ENCODE assay signal across 22 cellular contexts in genomic region chr1:41588334-41588875, GRCh38.
"Had no signal": no experiment of that assay in that cellular context is flagged by ENCODE, and none has a peak within 500 bp of the region (broad histone marks: within the 10 kb centered on the region; RNA-seq: fewer than 3 reads in every experiment).

No MANE protein-coding gene starts in this region.

- H3K27ac ChIP-seq: adrenal gland, Peyer's patch had no signal

- H3K27me3 ChIP-seq: adrenal gland, Peyer's patch had no signal

- H3K36me3 ChIP-seq: adrenal gland, Peyer's patch had no signal

- H3K27ac Mint-ChIP-seq: activated CD8-positive, alpha-beta T cell treated with anti-CD3 and anti-CD28 coated beads for 36 hours; activated naive CD8-positive, alpha-beta T cell treated with anti-CD3 and anti-CD28 coated beads, Interleukin-2, amount 10 ng/mL, durations not matched to agents 7 days and 5 days; T-helper 17 cell; WTC11 had no signal

- H3K4me3 ChIP-seq: adrenal gland, Peyer's patch had no signal

- ATAC-seq: activated CD8-positive, alpha-beta T cell treated with anti-CD3 and anti-CD28 coated beads for 36 hours; activated T-cell treated with anti-CD3 and anti-CD28 coated beads, Interleukin-2, amount 50 U/mL, for 4 hours; activated T-helper 17 cell treated with anti-CD3 and anti-CD28 coated beads, Interleukin-2, amount 50 U/mL, for 72 hours; T-helper 17 cell; WTC11 had no signal

- DNase-seq: activated CD4-positive, alpha-beta T cell treated with anti-CD3 and anti-CD28 coated beads, Interleukin-2, amount 10 ng/mL, durations not matched to agents 7 days and 5 days; activated CD4-positive, CD25-positive, alpha-beta regulatory T cell treated with anti-CD3 and anti-CD28 coated beads, Interleukin-2, amount 50 U/mL, for 72 hours; activated CD8-positive, alpha-beta T cell treated with anti-CD3 and anti-CD28 coated beads for 36 hours; activated gamma-delta T cell; activated naive CD4-positive, alpha-beta T cell treated with anti-CD3 and anti-CD28 coated beads, Interleukin-2, amount 50 U/mL, for 16 hours; activated naive CD8-positive, alpha-beta T cell treated with anti-CD3 and anti-CD28 coated beads, Interleukin-2, amount 10 ng/mL, durations not matched to agents 7 days and 5 days; activated T-cell treated with anti-CD3 and anti-CD28 coated beads, Interleukin-2, amount 50 U/mL, for 4 hours; adrenal gland; anterior cingulate cortex; Karpas-422; NCI-H1105 treated with DMSO at 0.1 percent for 48 hours; NCI-H1436 treated with DMSO at 0.1 percent for 48 hours; NCI-H187; NCI-H2081 treated with DMSO at 0.1 percent for 48 hours; NCI-H446; NCI-H524; Peyer's patch; SHP77 treated with DMSO at 0.1 percent for 48 hours; T-helper 17 cell; T-helper 9 cell had no signal

- H3K4me3 Mint-ChIP-seq: activated CD4-positive, alpha-beta T cell treated with anti-CD3 and anti-CD28 coated beads, Interleukin-2, amount 10 ng/mL, durations not matched to agents 7 days and 5 days; activated CD8-positive, alpha-beta T cell treated with anti-CD3 and anti-CD28 coated beads for 36 hours; activated naive CD8-positive, alpha-beta T cell treated with anti-CD3 and anti-CD28 coated beads, Interleukin-2, amount 10 ng/mL, durations not matched to agents 7 days and 5 days; activated T-cell treated with anti-CD3 and anti-CD28 coated beads, Interleukin-2, amount 50 U/mL, for 4 hours; activated T-helper 17 cell treated with anti-CD3 and anti-CD28 coated beads, Interleukin-2, amount 50 U/mL, for 72 hours; T-helper 17 cell; WTC11 had no signal

- H3K36me3 Mint-ChIP-seq: WTC11 had no signal

- H3K4me1 ChIP-seq: adrenal gland, Peyer's patch had no signal

- H3K4me1 Mint-ChIP-seq: activated CD4-positive, alpha-beta T cell treated with anti-CD3 and anti-CD28 coated beads, Interleukin-2, amount 10 ng/mL, durations not matched to agents 7 days and 5 days; activated naive CD8-positive, alpha-beta T cell treated with anti-CD3 and anti-CD28 coated beads, Interleukin-2, amount 10 ng/mL, durations not matched to agents 7 days and 5 days; WTC11 had no signal

- H3K9me3 ChIP-seq: adrenal gland, Peyer's patch had no signal

- H3K9me3 Mint-ChIP-seq: activated CD8-positive, alpha-beta T cell treated with anti-CD3 and anti-CD28 coated beads for 36 hours; activated naive CD8-positive, alpha-beta T cell treated with anti-CD3 and anti-CD28 coated beads, Interleukin-2, amount 10 ng/mL, durations not matched to agents 7 days and 5 days; activated T-cell treated with anti-CD3 and anti-CD28 coated beads, Interleukin-2, amount 50 U/mL, for 4 hours; activated T-helper 17 cell treated with anti-CD3 and anti-CD28 coated beads, Interleukin-2, amount 50 U/mL, for 72 hours had no signal

- H3K27me3 Mint-ChIP-seq: activated CD4-positive, alpha-beta T cell treated with anti-CD3 and anti-CD28 coated beads, Interleukin-2, amount 10 ng/mL, durations not matched to agents 7 days and 5 days; activated CD8-positive, alpha-beta T cell treated with anti-CD3 and anti-CD28 coated beads for 36 hours; activated naive CD8-positive, alpha-beta T cell treated with anti-CD3 and anti-CD28 coated beads, Interleukin-2, amount 10 ng/mL, durations not matched to agents 7 days and 5 days; activated T-helper 17 cell treated with anti-CD3 and anti-CD28 coated beads, Interleukin-2, amount 50 U/mL, for 72 hours; T-helper 17 cell had no signal
